Comparison of ENCODE assay signal across 16 cellular contexts in genomic region chr9:89803403-89803802, GRCh38.
DNase-seq lines count a peak whose midpoint lies in the region; ATAC-seq and TF ChIP-seq lines count a peak whose summit lies in the region.
"Had no signal": no experiment of that assay in that cellular context is flagged by ENCODE, and none has a peak within 500 bp of the region (broad histone marks: within the 10 kb centered on the region; RNA-seq: fewer than 3 reads in every experiment).

No MANE protein-coding gene starts in this region.

- H4K20me1 ChIP-seq in neural progenitor cell (ENCODE audit: low read depth): no peaks in the 10 kb centered on the region
- H4K20me1 ChIP-seq: BLaER1 had no signal

- H3K9me3 Mint-ChIP-seq in neural progenitor cell: no peaks in the 10 kb centered on the region
- H3K9me3 Mint-ChIP-seq: CD14-positive monocyte; CD4-positive, alpha-beta memory T cell had no signal

- H3K36me3 ChIP-seq in parathyroid adenoma (ENCODE audit: control insufficient read depth, insufficient read depth, low read length) (no peaks in the 10 kb centered on the region), tibial artery (no peaks in the 10 kb centered on the region), neural progenitor cell (no peaks in the 10 kb centered on the region)
- H3K36me3 ChIP-seq: BLaER1, HAP-1 had no signal

- no peaks in the 10 kb centered on the region for H3K36me3 Mint-ChIP-seq in neural progenitor cell
- H3K36me3 Mint-ChIP-seq: CD14-positive monocyte; CD4-positive, alpha-beta memory T cell had no signal

- no peak overlapping the region for H3K4me3 ChIP-seq in coronary artery
- H3K4me3 ChIP-seq in parathyroid adenoma (ENCODE audit: low read depth, low read length): no peak overlapping the region
- no peak overlapping the region for H3K4me3 ChIP-seq in tibial artery
- no peak overlapping the region for H3K4me3 ChIP-seq in neural progenitor cell
- H3K4me3 ChIP-seq: BLaER1, GM23248, HAP-1 had no signal

- peaks cover 25% of the 10 kb centered on the region for H3K4me1 Mint-ChIP-seq in neural progenitor cell
- H3K4me1 Mint-ChIP-seq: CD4-positive, alpha-beta memory T cell had no signal

- no peaks in the 10 kb centered on the region for H3K27me3 ChIP-seq in parathyroid adenoma (ENCODE audit: control insufficient read depth, insufficient read depth, low read length)
- no peaks in the 10 kb centered on the region for H3K27me3 ChIP-seq in tibial artery
- H3K27me3 ChIP-seq in neural progenitor cell: no peaks in the 10 kb centered on the region
- H3K27me3 ChIP-seq: BLaER1 had no signal

- H2AFZ ChIP-seq in parathyroid adenoma (no peak overlapping the region), neural progenitor cell (replicated peaks) (no peak overlapping the region)
- H2AFZ ChIP-seq: GM23248 had no signal

- H3F3A ChIP-seq in neural progenitor cell (ENCODE audit: low read depth): no peaks in the 10 kb centered on the region

- no peak overlapping the region for H3K4me2 ChIP-seq in parathyroid adenoma (ENCODE audit: low read length)
- H3K4me2 ChIP-seq in neural progenitor cell: no peak overlapping the region
- H3K4me2 ChIP-seq: BLaER1 had no signal

- no peaks in the 10 kb centered on the region for H3K9me3 ChIP-seq in parathyroid adenoma (ENCODE audit: control insufficient read depth, low read length)
- no peaks in the 10 kb centered on the region for H3K9me3 ChIP-seq in tibial artery
- no peaks in the 10 kb centered on the region for H3K9me3 ChIP-seq in neural progenitor cell (ENCODE audit: low read depth)
- H3K9me3 ChIP-seq: BLaER1, HAP-1 had no signal

- peak overlapping the region in 1 of 2 donors; percentile 6 for H3K27ac ChIP-seq in coronary artery
- peak overlapping the region; percentile 75 for H3K27ac ChIP-seq in parathyroid adenoma
- H3K27ac ChIP-seq in tibial artery: peak overlapping the region; percentile 62 to 69
- H3K27ac ChIP-seq in neural progenitor cell: no peak overlapping the region
- H3K27ac ChIP-seq: BLaER1, GM23248 had no signal

- no peak overlapping the region for H3K27ac Mint-ChIP-seq in neural progenitor cell
- H3K27ac Mint-ChIP-seq: CD14-positive monocyte; CD4-positive, alpha-beta memory T cell had no signal

- H3K27me3 Mint-ChIP-seq in neural progenitor cell (ENCODE audit: insufficient read depth, low read depth): peaks cover 13% of the 10 kb centered on the region
- H3K27me3 Mint-ChIP-seq: CD4-positive, alpha-beta memory T cell had no signal

- H3K4me3 Mint-ChIP-seq in neural progenitor cell: no peak overlapping the region
- H3K4me3 Mint-ChIP-seq: CD14-positive monocyte; CD4-positive, alpha-beta memory T cell had no signal

- H3K9ac ChIP-seq in parathyroid adenoma (no peak overlapping the region), neural progenitor cell (no peak overlapping the region)
- H3K9ac ChIP-seq: BLaER1, GM23248 had no signal

- H3K79me2 ChIP-seq in parathyroid adenoma (no peaks in the 10 kb centered on the region), neural progenitor cell (ENCODE audit: low read depth) (no peaks in the 10 kb centered on the region)

- no peak for TF ChIP-seq CTCF in coronary artery (IDR thresholded peaks at IDR 0.05)
- no peak for TF ChIP-seq CTCF in parathyroid adenoma (IDR thresholded peaks at IDR 0.05)
- TF ChIP-seq CTCF in tibial artery (IDR thresholded peaks at IDR 0.05): no peak
- TF ChIP-seq CTCF in neural progenitor cell (IDR thresholded peaks at IDR 0.05): no peak

- H3K4me1 ChIP-seq in parathyroid adenoma: peaks cover 55% of the 10 kb centered on the region
- H3K4me1 ChIP-seq in tibial artery: peaks cover 0 to 30% (median 24%) of the 10 kb centered on the region in 4 donors
- H3K4me1 ChIP-seq in neural progenitor cell: no peaks in the 10 kb centered on the region
- H3K4me1 ChIP-seq: HAP-1 had no signal

- ATAC-seq in GM21717 (IDR thresholded peaks at IDR 0.05; ENCODE audit: unreplicated experiment): no peak
- ATAC-seq: HepG2 had no signal

- peak; percentile 23 for DNase-seq in activated CD8-positive, alpha-beta memory T cell treated with anti-CD3 and anti-CD28 coated beads, Interleukin-2, amount 50 U/mL, for 48 hours
- DNase-seq in activated CD8-positive, alpha-beta memory T cell treated with anti-CD3 and anti-CD28 coated beads, Interleukin-2, amount 50 U/mL, for 4 hours: no peak
- peak; percentile 62 for DNase-seq in coronary artery (ENCODE audit: low spot score)
- DNase-seq in tibial artery: no peak
- no peak for DNase-seq in SKM-1 (lab: John Stamatoyannopoulos, UW; ENCODE audit: unreplicated experiment)
- DNase-seq in neural progenitor cell (ENCODE audit: low spot score): no peak
- DNase-seq: 8988T; CD4-positive, alpha-beta memory T cell; GDM1; GM23248 had no signal

- intact Hi-C loops in tibial artery (cut with DNase I; ENCODE audit: low total_unique reads): no loop called here

Comparison
In these comparisons a context has a peak if more than half of its experiments do, and no peak if none do; other contexts are left out.
1. DNase-seq: peak in activated CD8-positive, alpha-beta memory T cell treated with anti-CD3 and anti-CD28 coated beads, Interleukin-2, amount 50 U/mL, for 48 hours (single experiment) and coronary artery (single experiment); none in activated CD8-positive, alpha-beta memory T cell treated with anti-CD3 and anti-CD28 coated beads, Interleukin-2, amount 50 U/mL, for 4 hours (single experiment), tibial artery (0 of 2), SKM-1 (single experiment) and neural progenitor cell (single experiment).